In genomic region chr2:209525834-209526281, GRCh38 we compare ENCODE assay signal across 8 cellular contexts.
DNase-seq lines count a peak whose midpoint lies in the region; ATAC-seq, FAIRE-seq and TF ChIP-seq lines count a peak whose summit lies in the region.

No MANE protein-coding gene starts in this region.

- H3K9ac ChIP-seq in SK-N-MC (ENCODE audit: insufficient read length): peak overlapping the region; percentile 71

- ATAC-seq in A549 (no peak), GM21786 (IDR thresholded peaks at IDR 0.05; ENCODE audit: unreplicated experiment) (peak; percentile 36)

- peaks cover 10% of the 10 kb centered on the region; the same call in 2 of the 3 replicates for H3K4me1 ChIP-seq in A549

- no peaks in the 10 kb centered on the region for H3K36me3 ChIP-seq in SK-N-MC (ENCODE audit: insufficient read depth, low read length)

- no peak for TF ChIP-seq CTCF in A549 (IDR thresholded peaks at IDR 0.05)

- CTCF ChIA-PET in A549 (lab: Yijun Ruan, JAX): interaction anchor here (1.1 kb wide), 1 partner anchor 63 kb away, joined by 3 read pairs; no protein-coding TSS in a partner anchor

- no peak for TF ChIP-seq POLR2A in A549 (IDR thresholded peaks at IDR 0.05; ENCODE audit: low read length)

- no peak for FAIRE-seq in A549 (lab: Jason Lieb, UNC)

- H3K27ac ChIP-seq in A549: no peak overlapping the region
- H3K27ac ChIP-seq in SK-N-MC: peak overlapping the region; percentile 94

- TF ChIP-seq RAD21 in A549 (conservative IDR thresholded peaks at IDR 0.05 in 1 of 2, IDR thresholded peaks at IDR 0.05 in 1 of 2): no peak

- H3K4me3 ChIP-seq in A549 (no peak overlapping the region), SK-N-MC (peak overlapping the region; percentile 71)

- H3K4me2 ChIP-seq in A549: peak overlapping the region; percentile 47

- DNase-seq in A549 (ENCODE audit: low read depth in 1 of 2, low spot score in 1 of 2) (no peak), SK-N-MC (ENCODE audit: low read depth, low spot score) (peak; percentile 78), hepatic stellate cell (ENCODE audit: low spot score) (peak; percentile 7), NCI-H1694 (lab: John Stamatoyannopoulos, UW) (no peak), NCI-H2107 (lab: John Stamatoyannopoulos, UW) (no peak)
- DNase-seq in activated CD4-positive, CD25-positive, alpha-beta regulatory T cell (lab: John Stamatoyannopoulos, UW): no peak
- DNase-seq in stimulated activated CD4-positive, alpha-beta T cell treated with anti-CD3 and anti-CD28 coated beads, Interleukin-2, amount 100 ng/mL, for 24 hours: no peak

- no peak for TF ChIP-seq EP300 in A549 (IDR thresholded peaks at IDR 0.05)

- no peaks in the 10 kb centered on the region for H3K9me3 ChIP-seq in A549
- H3K9me3 ChIP-seq in SK-N-MC (ENCODE audit: low read depth, low read length): no peaks in the 10 kb centered on the region

- POLR2A ChIA-PET in A549 (lab: Yijun Ruan, JAX): no interaction called here

TF ChIP-seq in A549, 52 proteins besides CTCF, POLR2A, EP300 and RAD21:
- TF ChIP-seq FOXS1 (CRISPR knock-in tag; IDR thresholded peaks at IDR 0.05) (no peak), RFX5 (IDR thresholded peaks at IDR 0.05) (no peak), NR3C1 (IDR thresholded peaks at IDR 0.05) (no peak), RCOR1 (IDR thresholded peaks at IDR 0.05; ENCODE audit: low read depth, low read length) (no peak), SMC3 (IDR thresholded peaks at IDR 0.05) (no peak), POLR2AphosphoS2 (conservative IDR thresholded peaks at IDR 0.05; ENCODE audit: low read length) (no peak), NPAS2 (CRISPR knock-in tag; IDR thresholded peaks at IDR 0.05; ENCODE audit: borderline replicate concordance) (no peak), CHD2 (IDR thresholded peaks at IDR 0.05; ENCODE audit: low read length, partially characterized antibody) (no peak)

Comparison
In these comparisons a context has a peak if more than half of its experiments do, and no peak if none do; other contexts are left out.
1. DNase-seq: peak in SK-N-MC (single experiment) and hepatic stellate cell (single experiment); none in A549 (0 of 2), NCI-H1694 (single experiment), NCI-H2107 (single experiment), activated CD4-positive, CD25-positive, alpha-beta regulatory T cell (0 of 4) and stimulated activated CD4-positive, alpha-beta T cell treated with anti-CD3 and anti-CD28 coated beads, Interleukin-2, amount 100 ng/mL, for 24 hours (0 of 2).